In genomic region chr13:112744306-112745021, GRCh38 we compare ENCODE assay signal across 11 cellular contexts. TPM values are rescaled to one million over a fixed set of nuclear protein-coding genes. Genes with fewer than 3 reads are reported as not detected.
DNase-seq lines count a peak whose midpoint lies in the region; ATAC-seq and TF ChIP-seq lines count a peak whose summit lies in the region.
"Had no signal": no experiment of that assay in that cellular context is flagged by ENCODE, and none has a peak within 500 bp of the region (broad histone marks: within the 10 kb centered on the region; RNA-seq: fewer than 3 reads in every experiment).

No MANE protein-coding gene starts in this region.

- H3K4me1 Mint-ChIP-seq in activated T-cell treated with anti-CD3 and anti-CD28 coated beads, Interleukin-2, amount 50 U/mL, for 72 hours (ENCODE audit: low read depth) = peaks cover 15% of the 10 kb centered on the region

- POLR2A ChIA-PET in HEK293 (lab: Yijun Ruan, JAX) = no interaction called here

- no peaks in the 10 kb centered on the region for H3K36me3 Mint-ChIP-seq in activated T-cell treated with anti-CD3 and anti-CD28 coated beads, Interleukin-2, amount 50 U/mL, for 72 hours (ENCODE audit: insufficient read depth in 2 of 2)

- no peaks in the 10 kb centered on the region for H3K27me3 Mint-ChIP-seq in activated T-cell treated with anti-CD3 and anti-CD28 coated beads, Interleukin-2, amount 50 U/mL, for 72 hours (ENCODE audit: low read depth)

- no peak overlapping the region for H3K4me3 Mint-ChIP-seq in activated T-cell treated with anti-CD3 and anti-CD28 coated beads, Interleukin-2, amount 50 U/mL, for 72 hours

- no peak overlapping the region for H3K4me3 ChIP-seq in HEK293 (ENCODE audit: low read depth, low read length)
- no peak overlapping the region for H3K4me3 ChIP-seq in lung
- H3K4me3 ChIP-seq: PC-9, vagina had no signal

- TF ChIP-seq CTCF in HEK293 (tag by site-specific recombination; IDR thresholded peaks at IDR 0.05) (no peak), lung (IDR thresholded peaks at IDR 0.05; ENCODE audit: control extremely low read depth, extremely low read depth) (no peak)

- WGBS in lung, 2 donors = 53 to 73% methylated on average over 16 of the region's 16 CpGs

- H3K4me1 ChIP-seq in HEK293 (ENCODE audit: control insufficient read depth, insufficient read depth, low read length) (no peaks in the 10 kb centered on the region), lung (ENCODE audit: control insufficient read depth in 2 of 2, insufficient read depth in 2 of 2, low read length in 2 of 2) (peaks cover 13 to 25% of the 10 kb centered on the region in 2 donors)

- ATAC-seq in lung (ENCODE audit: insufficient read depth, low FRiP score) (peak; percentile 67), GM18868 (IDR thresholded peaks at IDR 0.05; ENCODE audit: unreplicated experiment) (no peak)
- ATAC-seq in activated T-cell treated with anti-CD3 and anti-CD28 coated beads, Interleukin-2, amount 50 U/mL, for 72 hours (replicated peaks in 1 of 2) = no peak

- no peak overlapping the region for H3K27ac ChIP-seq in HEK293 (ENCODE audit: extremely low read depth, low read depth, low read length)
- peak overlapping the region; percentile 2 for H3K27ac ChIP-seq in cingulate gyrus (ENCODE audit: low read depth, low read length)
- peak overlapping the region; percentile 33 to 38 for H3K27ac ChIP-seq in lung (ENCODE audit: low read depth in 1 of 2, low read length in 1 of 2)
- H3K27ac ChIP-seq: PC-9, vagina had no signal

- H3K27me3 ChIP-seq in lung (ENCODE audit: control insufficient read depth, insufficient read depth) = no peaks in the 10 kb centered on the region
- H3K27me3 ChIP-seq: vagina had no signal

- H3K36me3 ChIP-seq in HEK293 (ENCODE audit: control insufficient read depth in 2 of 2, insufficient read depth in 1 of 2, low read length in 2 of 2) = no peaks in the 10 kb centered on the region
- peaks cover 0 to 2% of the 10 kb centered on the region in 2 donors for H3K36me3 ChIP-seq in lung (ENCODE audit: control insufficient read depth in 2 of 2, insufficient read depth in 2 of 2, low read length in 2 of 2)
- H3K36me3 ChIP-seq: vagina had no signal

- H3K27ac Mint-ChIP-seq in activated T-cell treated with anti-CD3 and anti-CD28 coated beads, Interleukin-2, amount 50 U/mL, for 72 hours = no peak overlapping the region

- H3K9me3 Mint-ChIP-seq in activated T-cell treated with anti-CD3 and anti-CD28 coated beads, Interleukin-2, amount 50 U/mL, for 72 hours = no peaks in the 10 kb centered on the region

- H3K9me3 ChIP-seq in HEK293 (ENCODE audit: control insufficient read depth, insufficient read depth, low read depth, low read length) (no peaks in the 10 kb centered on the region), lung (ENCODE audit: control insufficient read depth in 2 of 2, insufficient read depth in 1 of 2, low read length in 1 of 2) (no peaks in the 10 kb centered on the region)
- H3K9me3 ChIP-seq: vagina had no signal

- DNase-seq in A172 (ENCODE audit: low spot score) (peak; percentile 49), lung (ENCODE audit: low spot score) (no peak), OCI-M2 (lab: John Stamatoyannopoulos, UW; ENCODE audit: unreplicated experiment) (no peak)
- DNase-seq in activated T-cell treated with anti-CD3 and anti-CD28 coated beads, Interleukin-2, amount 50 U/mL, for 72 hours = no peak
- DNase-seq in stimulated activated CD4-positive, alpha-beta T cell treated with anti-CD3 and anti-CD28 coated beads, Interleukin-2, amount 100 ng/mL, for 48 hours = no peak
- DNase-seq: Kasumi-1, PC-9 had no signal

- CTCF ChIA-PET in HEK293 (lab: Yijun Ruan, JAX) = interaction anchor here (0.6 kb wide), 1 partner anchor 11 kb away, joined by 3 read pairs; no protein-coding TSS in a partner anchor

TF ChIP-seq in HEK293, 187 proteins besides CTCF, POLR2A, EP300 and RAD21:
- no peak for TF ChIP-seq ZNF223 (tag by site-specific recombination; IDR thresholded peaks at IDR 0.05)
- TF ChIP-seq ZNF600 (tag by site-specific recombination; IDR thresholded peaks at IDR 0.05) = peak; percentile 74; the same call in 1 of the 2 replicates
TF ChIP-seq in HEK293: peak in this region for 1.

RNA-seq across cellular contexts. Expression of gene ATP11A, which starts 54.6 kb away (rescaled TPM):
- 6.6 and 8.8 TPM in 2 replicates for total RNA-seq in A172 (2014; rRNA removed; shearing (Covaris generic))
- total RNA-seq in lung = 100 to 1,000 TPM; 262 to 317 TPM
- polyA plus RNA-seq in lung = 10 to 100 TPM; 46.3 to 62.9 TPM
- total RNA-seq in activated T-cell treated with anti-CD3 and anti-CD28 coated beads, Interleukin-2, amount 50 U/mL, for 72 hours = 10 to 100 TPM; 33.8 to 41.0 TPM

Comparison
In these comparisons a context has a peak if more than half of its experiments do, and no peak if none do; other contexts are left out.
1. RNA of gene ATP11A, which starts 54.6 kb away (total RNA-seq): 262 to 317 TPM in lung; 33.8 to 41.0 TPM in activated T-cell treated with anti-CD3 and anti-CD28 coated beads, Interleukin-2, amount 50 U/mL, for 72 hours and 6.6 to 8.8 TPM in A172; every median in the first group is over 4 times any median in the second.